In the genomic region with DNA sequence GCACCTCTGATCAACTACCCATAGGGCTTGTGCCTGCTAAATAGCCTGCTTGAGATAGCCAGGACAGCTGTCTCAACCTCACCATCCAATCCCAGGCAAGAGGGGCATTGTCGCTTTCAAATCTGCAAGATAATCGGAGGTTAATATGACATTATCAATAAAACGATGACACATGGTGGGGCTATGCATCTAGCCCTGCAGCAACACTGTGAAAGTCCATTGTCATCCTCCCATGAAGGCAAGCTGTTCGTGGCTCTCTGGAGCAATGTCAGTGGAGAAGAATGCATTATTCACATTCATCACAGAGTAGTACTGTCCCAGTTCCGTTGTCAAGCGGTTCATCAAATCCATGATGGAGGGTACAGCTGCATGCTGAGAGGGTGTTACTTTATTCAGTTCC, we compare ENCODE assay signal across 25 cellular contexts. TPM values are rescaled to one million over a fixed set of nuclear protein-coding genes. Genes with fewer than 3 reads are reported as not detected.
A peak's percentile ranks its signal among the peaks of the same experiment; 100 is the strongest.
DNase-seq lines count a peak whose midpoint lies in the region; ATAC-seq, FAIRE-seq and TF ChIP-seq lines count a peak whose summit lies in the region.
"Had no signal": no experiment of that assay in that cellular context is flagged by ENCODE, and none has a peak within 500 bp of the region (broad histone marks: within the 10 kb centered on the region; RNA-seq: fewer than 3 reads in every experiment).

No MANE protein-coding gene starts in this region.

- CTCF ChIA-PET in K562 (lab: Yijun Ruan, JAX; ENCODE audit: low intra/inter-chr PET ratio), result no interaction called here

- peak overlapping the region; percentile 71; the same call in 1 of the 2 replicates for H3K4me2 ChIP-seq in K562 (ENCODE audit: insufficient read depth, low read length)

- H3K9me1 ChIP-seq in K562 (ENCODE audit: control insufficient read depth, insufficient read depth, low read length), result no peaks in the 10 kb centered on the region

- no peaks in the 10 kb centered on the region for H3K9me3 ChIP-seq in K562 (replicated peaks; ENCODE audit: control insufficient read depth, insufficient read depth, low read depth, low read length)
- no peaks in the 10 kb centered on the region for H3K9me3 ChIP-seq in transverse colon
- H3K9me3 ChIP-seq: breast epithelium, esophagus squamous epithelium, right atrium auricular region, tibial nerve had no signal

- no peak for FAIRE-seq in K562 (lab: Jason Lieb, UNC)
- FAIRE-seq: colon, GM12892 had no signal

- TF ChIP-seq RAD21 in K562 (CRISPR knock-in tag; conservative IDR thresholded peaks at IDR 0.05 in 1 of 2, IDR thresholded peaks at IDR 0.05 in 1 of 2), result no peak

- H3K27me3 ChIP-seq in K562 (ENCODE audit: control insufficient read depth in 2 of 2, insufficient read depth in 2 of 2, low read length in 2 of 2) (no peaks in the 10 kb centered on the region), transverse colon (no peaks in the 10 kb centered on the region)
- H3K27me3 ChIP-seq: breast epithelium, esophagus squamous epithelium, right atrium auricular region, tibial nerve had no signal

- H4K20me1 ChIP-seq in K562 (replicated peaks; ENCODE audit: control insufficient read depth, insufficient read depth, low read length), result no peaks in the 10 kb centered on the region

- TF ChIP-seq POLR2A in K562 (conservative IDR thresholded peaks at IDR 0.05), result no peak
- no peak for TF ChIP-seq POLR2A in transverse colon (IDR thresholded peaks at IDR 0.05)

- H3K27ac ChIP-seq in K562 (ENCODE audit: extremely low read depth, low read depth, low read length) (no peak overlapping the region), transverse colon (peak overlapping the region in 3 of 4 donors; percentile 72 to 82 (median 82))
- H3K27ac ChIP-seq: breast epithelium, right atrium auricular region, tibial nerve had no signal

- no peak overlapping the region for H2AFZ ChIP-seq in K562 (ENCODE audit: low read depth, low read length)

- H3K4me1 ChIP-seq in K562 (replicated peaks in 1 of 2; ENCODE audit: control insufficient read depth in 2 of 2, insufficient read depth in 2 of 2, low read length in 2 of 2) (peaks cover 23 to 48% of the 10 kb centered on the region in 2 experiments), transverse colon (peaks cover 32 to 69% (median 54%) of the 10 kb centered on the region in 4 donors)
- H3K4me1 ChIP-seq: breast epithelium had no signal

- peaks cover 8% of the 10 kb centered on the region; the same call in 2 of the 3 replicates for H3K36me3 ChIP-seq in K562 (ENCODE audit: control insufficient read depth, insufficient read depth, low read length)
- H3K36me3 ChIP-seq in transverse colon, result no peaks in the 10 kb centered on the region
- H3K36me3 ChIP-seq: breast epithelium, esophagus squamous epithelium, right atrium auricular region, tibial nerve had no signal

- 60% methylated on average over 6 of the region's 6 CpGs for WGBS in K562 (ENCODE audit: insufficient coverage, low coverage, missing lambda C conversion rate)
- 88 to 100% methylated on average over 2 to 6 of the region's 6 CpGs for WGBS in transverse colon (ENCODE audit: low coverage in 1 of 2), 2 donors

- TF ChIP-seq CTCF in K562 (IDR thresholded peaks at IDR 0.05 in 2 of 3, conservative IDR thresholded peaks at IDR 0.05 in 1 of 3; ENCODE audit: insufficient read depth in 2 of 3, low read depth in 1 of 3, low read length in 3 of 3), result no peak
- no peak for TF ChIP-seq CTCF in transverse colon (IDR thresholded peaks at IDR 0.05)

- ATAC-seq in K562 (no peak), GM19467 (IDR thresholded peaks at IDR 0.05; ENCODE audit: unreplicated experiment) (no peak)
- ATAC-seq: activated CD8-positive, alpha-beta memory T cell treated with anti-CD3 and anti-CD28 coated beads, Interleukin-2, amount 10 ng/mL, durations not matched to agents 7 days and 5 days; naive thymus-derived CD4-positive, alpha-beta T cell; stimulated activated naive CD8-positive, alpha-beta T cell treated with anti-CD3 and anti-CD28 coated beads, Interleukin-15, Interleukin-2, amounts not matched to agents 100 U/mL and 50 U/mL, for 24 hours had no signal

- DNase-seq in ELR (ENCODE audit: low read depth), result peak; percentile 66
- DNase-seq in K562 (ENCODE audit: extremely low read depth in 1 of 4, low spot score in 3 of 4), result no peak
- peak; percentile 69 for DNase-seq in midbrain (lab: John Stamatoyannopoulos, UW)
- no peak for DNase-seq in transverse colon
- no peak for DNase-seq in mucosa of gallbladder (ENCODE audit: low spot score)
- DNase-seq in DMS153 (lab: John Stamatoyannopoulos, UW), result no peak
- DNase-seq: activated CD4-positive, alpha-beta T cell treated with anti-CD3 and anti-CD28 coated beads, Interleukin-2, amount 10 ng/mL, durations not matched to agents 24 days and 14 days; activated CD8-positive, alpha-beta memory T cell treated with anti-CD3 and anti-CD28 coated beads, Interleukin-2, amount 10 ng/mL, durations not matched to agents 7 days and 5 days; activated naive CD4-positive, alpha-beta T cell treated with anti-CD3 and anti-CD28 coated beads for 36 hours; CD8-positive, alpha-beta memory T cell; esophagus squamous epithelium; H9; naive thymus-derived CD4-positive, alpha-beta T cell; NCI-H187 treated with DMSO at 0.1 percent for 48 hours; occipital lobe; stimulated activated naive CD8-positive, alpha-beta T cell treated with anti-CD3 and anti-CD28 coated beads, Interleukin-15, Interleukin-2, amounts not matched to agents 100 U/mL and 50 U/mL, for 24 hours had no signal

- in situ Hi-C loops in K562 (cut with MboI) (no loop called here), transverse colon (cut with MboI; ENCODE audit: low pct_ligation_motif_present in 1 of 4, low pct_unique_long_range_greater_than_20kb in 1 of 4, low sequenced_read_pairs in 3 of 4) (no loop called here)

- intact Hi-C loops in K562 (cut with micrococcal nuclease) (no loop called here), transverse colon (cut with DNase I; ENCODE audit: low total_unique reads) (no loop called here)

- POLR2A ChIA-PET in K562 (lab: Yijun Ruan, JAX), result interaction anchor here (1.0 to 4.7 kb wide), 7 partner anchors 9 to 82 kb away, joined by 4 to 60 read pairs (median 5); partner anchors contain the start of gene KLHL23

- no peak overlapping the region for H3K4me3 ChIP-seq in K562
- no peak overlapping the region for H3K4me3 ChIP-seq in transverse colon

- H3K9ac ChIP-seq in K562 (ENCODE audit: insufficient read depth in 1 of 2, low read depth in 2 of 2, low read length in 2 of 2), result no peak overlapping the region

- H3K79me2 ChIP-seq in K562 (ENCODE audit: control insufficient read depth, insufficient read depth, low read length), result no peaks in the 10 kb centered on the region

- BruUV-seq in K562 (replicated peaks; lab: Mats Ljungman, UMichigan), result no TSS peak

- no peak for TF ChIP-seq EP300 in K562 (IDR thresholded peaks at IDR 0.05; ENCODE audit: low read length)
- no peak for TF ChIP-seq EP300 in transverse colon (IDR thresholded peaks at IDR 0.05; ENCODE audit: low read depth)

RNA-seq across cellular contexts. Expression of gene KLHL23, which starts 18.9 kb away (rescaled TPM):
- total RNA-seq in K562 (2011; cell fraction: chromatin; rRNA removed; ENCODE audit: low replicate concordance), result 48.2 and 81.1 TPM in 2 replicates
- 23.2 and 29.9 TPM in 2 replicates for total RNA-seq in K562 (2011; cell fraction: nucleolus; rRNA removed)
- total RNA-seq in K562 (2011; cell fraction: nucleoplasm; rRNA removed), result 45.4 and 74.0 TPM in 2 replicates
- total RNA-seq in K562 (2014; rRNA removed) (20.0 and 31.5 TPM in 2 replicates), K562 (2014; rRNA removed; fragmentation: Illumina TruSeq; extraction: Trizol) (41.5 and 46.8 TPM in 2 replicates), K562 (2015; rRNA removed; fragmentation: Illumina TruSeq; extraction: Trizol) (34.4 and 39.1 TPM in 2 replicates), K562 (2021) (22.9 and 25.7 TPM in 2 replicates), transverse colon (10 to 100 TPM in 2 of 4 donors, 1 to 10 TPM in 2; 5.2 to 17.5 (median 10.1) TPM), mucosa of gallbladder (15.9 TPM)
- polyA plus RNA-seq in K562 (2011; rRNA removed) (53.7 and 58.0 TPM in 2 replicates), K562 (2014; fragmentation: Illumina TruSeq; extraction: Trizol) (27.4 and 29.6 TPM in 2 replicates), K562 (2014; fragmentation: Nextera tagmentation; extraction: Ambion mirVana) (1 to 10 TPM; 6.6 to 7.9 TPM), K562 (2014; rRNA removed) (21.6 and 22.4 TPM in 2 replicates)
- polyA plus RNA-seq in K562 (2011; cell fraction: cytosol; rRNA removed), result 10.1 and 20.2 TPM in 2 replicates
- 20.6 and 22.8 TPM in 2 replicates for polyA plus RNA-seq in K562 (2011; cell fraction: nucleus; rRNA removed)
- 15.8 and 18.5 TPM in 2 replicates for polyA plus RNA-seq in K562 (2012)
- 153 and 171 TPM in 2 replicates for polyA minus RNA-seq in K562 (2011; rRNA and poly(A)+ RNA removed)
- polyA minus RNA-seq in K562 (2011; cell fraction: cytosol; rRNA and poly(A)+ RNA removed), result 39.2 and 49.7 TPM in 2 replicates
- 14.4 and 26.8 TPM in 2 replicates for polyA minus RNA-seq in K562 (2011; cell fraction: nucleus; rRNA and poly(A)+ RNA removed)

RNA-seq across cellular contexts. Expression of gene PHOSPHO2, which starts 20.4 kb away (rescaled TPM):
- total RNA-seq in K562 (2011; cell fraction: chromatin; rRNA removed; ENCODE audit: low replicate concordance), result 7.5 and 29.2 TPM in 2 replicates
- total RNA-seq in K562 (2011; cell fraction: nucleolus; rRNA removed), result 6.0 and 7.8 TPM in 2 replicates
- 18.7 and 26.0 TPM in 2 replicates for total RNA-seq in K562 (2011; cell fraction: nucleoplasm; rRNA removed)
- total RNA-seq in K562 (2014; rRNA removed) (10.0 and 13.4 TPM in 2 replicates), K562 (2014; rRNA removed; fragmentation: Illumina TruSeq; extraction: Trizol) (12.3 and 12.6 TPM in 2 replicates), K562 (2015; rRNA removed; fragmentation: Illumina TruSeq; extraction: Trizol) (9.4 and 9.9 TPM in 2 replicates), K562 (2021) (10.2 and 11.7 TPM in 2 replicates), transverse colon (10 to 100 TPM in 2 of 4 donors, 1 to 10 TPM in 2; 2.6 to 16.5 (median 7.7) TPM), mucosa of gallbladder (9.6 TPM)
- polyA plus RNA-seq in K562 (2011; rRNA removed) (8.4 and 12.5 TPM in 2 replicates), K562 (2014; fragmentation: Illumina TruSeq; extraction: Trizol) (9.1 and 9.4 TPM in 2 replicates), K562 (2014; fragmentation: Nextera tagmentation; extraction: Ambion mirVana) (1 to 10 TPM; 7.8 to 8.9 TPM), K562 (2014; rRNA removed) (14.0 and 19.1 TPM in 2 replicates)
- polyA plus RNA-seq in K562 (2011; cell fraction: cytosol; rRNA removed), result 1.9 and 3.1 TPM in 2 replicates
- 7.1 and 8.1 TPM in 2 replicates for polyA plus RNA-seq in K562 (2011; cell fraction: nucleus; rRNA removed)
- 9.5 and 11.5 TPM in 2 replicates for polyA plus RNA-seq in K562 (2012)
- polyA minus RNA-seq in K562 (2011; rRNA and poly(A)+ RNA removed), result 6.5 and 9.8 TPM in 2 replicates
- 2.8 and 9.3 TPM in 2 replicates for polyA minus RNA-seq in K562 (2011; cell fraction: cytosol; rRNA and poly(A)+ RNA removed)
- polyA minus RNA-seq in K562 (2011; cell fraction: nucleus; rRNA and poly(A)+ RNA removed), result 13.3 and 20.1 TPM in 2 replicates

RNA-seq across cellular contexts. Expression of gene CFAP210, which starts 20.5 kb away (rescaled TPM):
- total RNA-seq in K562 (2011; cell fraction: chromatin; rRNA removed; ENCODE audit: low replicate concordance), result 1.6 TPM in 1 of 2 replicates, not detected in the other
- 0.26 TPM in 1 of 2 replicates, not detected in the other for total RNA-seq in K562 (2011; cell fraction: nucleolus; rRNA removed)
- total RNA-seq in K562 (2011; cell fraction: nucleoplasm; rRNA removed), result 0.38 TPM in 1 of 2 replicates, not detected in the other
- total RNA-seq in K562 (2014; rRNA removed) (1.1 and 1.2 TPM in 2 replicates), K562 (2014; rRNA removed; fragmentation: Illumina TruSeq; extraction: Trizol) (1.9 and 2.6 TPM in 2 replicates), K562 (2015; rRNA removed; fragmentation: Illumina TruSeq; extraction: Trizol) (3.6 and 3.8 TPM in 2 replicates), K562 (2021) (0.63 and 1.00 TPM in 2 replicates), transverse colon (not detected), mucosa of gallbladder (0.23 TPM)
- polyA plus RNA-seq in K562 (2011; rRNA removed) (0.49 and 0.75 TPM in 2 replicates), K562 (2014; fragmentation: Illumina TruSeq; extraction: Trizol) (2.4 and 2.5 TPM in 2 replicates), K562 (2014; fragmentation: Nextera tagmentation; extraction: Ambion mirVana) (1 to 10 TPM; 1.2 to 1.3 TPM), K562 (2014; rRNA removed) (1.7 and 1.8 TPM in 2 replicates)
- 0.03 and 0.07 TPM in 2 replicates for polyA plus RNA-seq in K562 (2011; cell fraction: cytosol; rRNA removed)
- 0.18 and 0.25 TPM in 2 replicates for polyA plus RNA-seq in K562 (2011; cell fraction: nucleus; rRNA removed)
- polyA plus RNA-seq in K562 (2012), result 2.9 and 3.1 TPM in 2 replicates
- polyA minus RNA-seq in K562 (2011; rRNA and poly(A)+ RNA removed), result 0.21 and 0.33 TPM in 2 replicates
- polyA minus RNA-seq in K562 (2011; cell fraction: cytosol; rRNA and poly(A)+ RNA removed), result 0.38 TPM in 1 of 2 replicates, not detected in the other
- 0.22 and 0.54 TPM in 2 replicates for polyA minus RNA-seq in K562 (2011; cell fraction: nucleus; rRNA and poly(A)+ RNA removed)
- total RNA-seq: activated CD4-positive, alpha-beta T cell treated with anti-CD3 and anti-CD28 coated beads, Interleukin-2, amount 10 ng/mL, durations not matched to agents 24 days and 14 days; activated CD8-positive, alpha-beta memory T cell treated with anti-CD3 and anti-CD28 coated beads, Interleukin-2, amount 10 ng/mL, durations not matched to agents 7 days and 5 days; activated naive CD4-positive, alpha-beta T cell treated with anti-CD3 and anti-CD28 coated beads for 36 hours; esophagus squamous epithelium; glomerular endothelial cell; mammary epithelial cell; right atrium auricular region; SK-MEL-5 had no signal
- polyA plus RNA-seq: CD8-positive, alpha-beta memory T cell; mammary epithelial cell; naive thymus-derived CD4-positive, alpha-beta T cell had no signal

Comparison
In these comparisons a context has a peak if more than half of its experiments do, and no peak if none do; other contexts are left out.
1. DNase-seq: peak in ELR (single experiment) and midbrain (single experiment); none in K562 (0 of 4), transverse colon (single experiment), mucosa of gallbladder (single experiment) and DMS153 (single experiment).